Comparison of ENCODE assay signal across 26 cellular contexts in the genomic region with DNA sequence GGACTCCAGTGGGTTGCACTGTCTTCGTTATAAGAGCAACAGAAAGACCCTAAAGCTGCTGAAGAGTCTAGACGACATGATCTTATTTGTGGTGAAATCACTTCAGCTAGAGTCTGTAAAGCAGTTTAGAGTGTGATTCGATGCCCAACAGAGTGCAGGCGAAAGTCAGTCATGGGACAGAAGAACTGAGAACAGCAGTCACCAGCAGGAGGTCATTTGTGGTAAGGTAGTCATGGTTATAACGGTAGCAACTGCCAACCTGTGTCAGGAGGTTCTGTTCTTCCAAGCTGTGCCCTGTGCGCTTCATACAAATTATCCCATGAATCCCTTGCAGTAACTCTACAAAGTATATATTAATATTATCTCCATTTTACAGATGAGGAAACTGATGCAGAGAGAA.
"Had no signal": no experiment of that assay in that cellular context is flagged by ENCODE, and none has a peak within 500 bp of the region (broad histone marks: within the 10 kb centered on the region; RNA-seq: fewer than 3 reads in every experiment).

No MANE protein-coding gene starts in this region.

- H3K9me3 ChIP-seq: testis, thoracic aorta, thyroid gland, transverse colon, upper lobe of right lung, uterus, vagina had no signal

- H3K27ac ChIP-seq: stomach, suprapubic skin, testis, thoracic aorta, thyroid gland, tibial artery, tibial nerve, transverse colon, upper lobe of left lung, upper lobe of right lung, uterus, vagina had no signal

- H3K4me1 ChIP-seq: stomach, suprapubic skin, testis, thyroid gland, tibial artery, tibial nerve, transverse colon, upper lobe of left lung, upper lobe of right lung, uterus, vagina had no signal

- ATAC-seq: stimulated activated effector memory CD8-positive, alpha-beta T cell treated with anti-CD3 and anti-CD28 coated beads, Interleukin-12 subunit alpha, Interleukin-12 subunit beta, amount 100 ng/mL, for 72 hours; stimulated activated memory B cell treated with anti-CD40 and anti-IgM and Interleukin-4, amounts not matched to agents 10 μg/mL and 1 μg/mL and 100 μg/mL, for 72 hours; stimulated activated naive B cell treated with anti-CD40 and anti-IgM and Interleukin-4, amounts not matched to agents 10 μg/mL and 1 μg/mL and 100 μg/mL, for 72 hours; stimulated activated naive CD8-positive, alpha-beta T cell treated with anti-CD3 and anti-CD28 coated beads, Interleukin-15, amount 100 ng/mL, for 72 hours; stimulated activated naive CD8-positive, alpha-beta T cell treated with anti-CD3 and anti-CD28 coated beads, Interleukin-15, Interleukin-2, amounts not matched to agents 100 U/mL and 50 U/mL, for 24 hours; upper lobe of right lung had no signal

- H3K27me3 ChIP-seq: stomach, suprapubic skin, testis, thyroid gland, tibial artery, tibial nerve, transverse colon, upper lobe of left lung, upper lobe of right lung, uterus, vagina had no signal

- H3K4me3 ChIP-seq: stomach, suprapubic skin, testis, thoracic aorta, thyroid gland, tibial artery, tibial nerve, transverse colon, upper lobe of left lung, upper lobe of right lung, uterus, vagina had no signal

- H3K36me3 ChIP-seq: stomach, suprapubic skin, thoracic aorta, thyroid gland, tibial artery, tibial nerve, transverse colon, upper lobe of left lung, upper lobe of right lung, uterus, vagina had no signal

- DNase-seq: stimulated activated CD4-positive, alpha-beta T cell treated with anti-CD3 and anti-CD28 coated beads, Interleukin-2, amount 100 ng/mL, for 48 hours; stimulated activated CD4-positive, alpha-beta T cell treated with anti-CD3 and anti-CD28 coated beads, Interleukin-4, amount 100 ng/mL, for 1 hour; stimulated activated CD4-positive, alpha-beta T cell treated with anti-CD3 and anti-CD28 coated beads, Interleukin-4, amount 100 ng/mL, for 24 hours; stimulated activated CD4-positive, alpha-beta T cell treated with anti-CD3 and anti-CD28 coated beads, Interleukin-4, amount 100 ng/mL, for 4 hours; stimulated activated CD8-positive, alpha-beta memory T cell treated with anti-CD3 and anti-CD28 coated beads, Interleukin-4, amount 100 ng/mL, for 48 hours; stimulated activated naive B cell treated with anti-CD40 and anti-IgM and Interleukin-4, amounts not matched to agents 10 μg/mL and 1 μg/mL and 100 μg/mL, for 72 hours; stimulated activated naive CD4-positive, alpha-beta T cell; stimulated activated naive CD4-positive, alpha-beta T cell treated with Interleukin-2 at 50 U/mL for 16 hours; stimulated activated naive CD8-positive, alpha-beta T cell treated with anti-CD3 and anti-CD28 coated beads, Interleukin-15, amount 100 ng/mL, for 72 hours; stimulated activated naive CD8-positive, alpha-beta T cell treated with anti-CD3 and anti-CD28 coated beads, Interleukin-15, Interleukin-2, amounts not matched to agents 100 U/mL and 50 U/mL, for 24 hours; stomach; substantia nigra; testis; thyroid gland; tibial artery; transverse colon; trophoblast cell; upper lobe of left lung; upper lobe of right lung; uterus had no signal
